Comparison of ENCODE assay signal across 18 cellular contexts in the genomic region with DNA sequence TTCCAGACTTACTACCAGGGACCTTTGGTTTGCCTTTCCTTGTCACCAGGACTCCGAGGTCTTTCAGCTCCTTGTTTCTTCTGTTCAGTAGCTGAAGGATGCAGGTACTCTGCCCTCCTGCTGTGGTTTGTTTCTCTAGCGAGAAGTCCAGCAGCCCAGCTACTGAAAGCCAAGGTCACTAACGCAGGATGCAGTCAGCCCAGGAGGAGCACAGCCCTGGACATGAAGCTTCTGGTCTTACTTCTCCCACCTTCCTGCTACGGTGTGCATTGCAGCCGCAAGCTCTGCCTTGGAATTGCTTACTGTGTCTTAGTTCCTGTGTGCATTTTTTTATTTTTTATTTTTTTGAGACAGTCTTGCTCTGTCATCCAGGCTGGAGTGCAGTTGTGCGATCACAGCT.
DNase-seq lines count a peak whose midpoint lies in the region; ATAC-seq and TF ChIP-seq lines count a peak whose summit lies in the region.
"Had no signal": no experiment of that assay in that cellular context is flagged by ENCODE, and none has a peak within 500 bp of the region (broad histone marks: within the 10 kb centered on the region; RNA-seq: fewer than 3 reads in every experiment).

No MANE protein-coding gene starts in this region.

- H3K18ac ChIP-seq in mesenchymal stem cell (ENCODE audit: low read depth in 1 of 2, low read length in 2 of 2): peak overlapping the region in 1 of 2 experiments; percentile 16

- intact Hi-C loops in upper lobe of right lung (cut with DNase I): no loop called here

- H3K36me3 ChIP-seq in RWPE2 (ENCODE audit: low read depth): no peaks in the 10 kb centered on the region; the same call in 1 of the 2 replicates
- H3K36me3 ChIP-seq in upper lobe of right lung: no peaks in the 10 kb centered on the region
- H3K36me3 ChIP-seq in mesenchymal stem cell (ENCODE audit: control insufficient read depth in 1 of 2, insufficient read depth in 2 of 2, low read depth in 1 of 2, low read length in 2 of 2): peaks cover 0 to 11% of the 10 kb centered on the region in 2 experiments
- H3K36me3 ChIP-seq: SJSA1 had no signal

- no peak for ATAC-seq in RWPE2 (ENCODE audit: low read depth)
- no peak for ATAC-seq in upper lobe of right lung
- ATAC-seq in GM19467 (IDR thresholded peaks at IDR 0.05; ENCODE audit: unreplicated experiment): no peak
- ATAC-seq: activated CD8-positive, alpha-beta T cell treated with anti-CD3 and anti-CD28 coated beads for 36 hours; heart right ventricle had no signal

- no peak overlapping the region for H4K8ac ChIP-seq in mesenchymal stem cell (ENCODE audit: low read length)

- no peak overlapping the region for H2BK5ac ChIP-seq in mesenchymal stem cell (ENCODE audit: low read depth, low read length, poor library complexity, severe bottlenecking)

- H3K4me3 ChIP-seq in RWPE2 (ENCODE audit: severe bottlenecking) (no peak overlapping the region), upper lobe of right lung (no peak overlapping the region), mesenchymal stem cell (ENCODE audit: insufficient read depth in 1 of 2, low read depth in 1 of 2, low read length in 2 of 2) (no peak overlapping the region)
- H3K4me3 ChIP-seq: heart right ventricle, SJSA1 had no signal

- H3K79me1 ChIP-seq in mesenchymal stem cell (replicated peaks; ENCODE audit: low read length, poor library complexity, severe bottlenecking): peaks cover 29% of the 10 kb centered on the region

- no peak overlapping the region for H2AFZ ChIP-seq in mesenchymal stem cell (ENCODE audit: low read depth, low read length)

- H3K9ac ChIP-seq in mesenchymal stem cell (ENCODE audit: low read length): no peak overlapping the region

- peak overlapping the region; percentile 98 for H3K27ac ChIP-seq in RWPE2 (ENCODE audit: poor library complexity, severe bottlenecking)
- H3K27ac ChIP-seq in upper lobe of right lung: peak overlapping the region; percentile 2
- H3K27ac ChIP-seq in mesenchymal stem cell (ENCODE audit: low read length, poor library complexity, severe bottlenecking): no peak overlapping the region
- H3K27ac ChIP-seq: HL-60, SJSA1 had no signal

- 84% methylated on average over 6 of the region's 6 CpGs for WGBS in mesenchymal stem cell

- H3K27me3 ChIP-seq in RWPE2 (ENCODE audit: insufficient read depth, poor library complexity, severe bottlenecking) (no peaks in the 10 kb centered on the region), upper lobe of right lung (no peaks in the 10 kb centered on the region), mesenchymal stem cell (ENCODE audit: control insufficient read depth in 1 of 2, insufficient read depth in 1 of 2, low read length in 2 of 2) (no peaks in the 10 kb centered on the region)
- H3K27me3 ChIP-seq: heart right ventricle, SJSA1 had no signal

- peaks cover 61% of the 10 kb centered on the region for H3K4me1 ChIP-seq in RWPE2 (ENCODE audit: insufficient read depth, poor library complexity, severe bottlenecking)
- H3K4me1 ChIP-seq in upper lobe of right lung: peaks cover 49% of the 10 kb centered on the region
- H3K4me1 ChIP-seq in mesenchymal stem cell (ENCODE audit: control insufficient read depth, insufficient read depth, low read depth, low read length): peaks cover 24% of the 10 kb centered on the region

- peak; percentile 2 for DNase-seq in stimulated activated CD4-positive, alpha-beta T cell treated with anti-CD3 and anti-CD28 coated beads, Interleukin-4, amount 100 ng/mL, for 24 hours
- no peak for DNase-seq in stimulated activated CD4-positive, alpha-beta T cell treated with anti-CD3 and anti-CD28 coated beads, Interleukin-12 subunit alpha, Interleukin-12 subunit beta, amount 100 ng/mL, for 4 hours
- DNase-seq in RWPE2 (ENCODE audit: low spot score): no peak
- DNase-seq in mesenteric fat pad (ENCODE audit: low spot score): peak; percentile 68
- DNase-seq in upper lobe of right lung: no peak
- no peak for DNase-seq in mesenchymal stem cell
- no peak for DNase-seq in activated CD4-positive, CD25-positive, alpha-beta regulatory T cell (lab: John Stamatoyannopoulos, UW)
- DNase-seq: activated CD8-positive, alpha-beta T cell treated with anti-CD3 and anti-CD28 coated beads for 36 hours; activated gamma-delta T cell; heart right ventricle; kidney; NCI-H1436 treated with DMSO at 0.1 percent for 48 hours; NCI-H226; NK-92 treated with Interleukin-12 subunit alpha and Interleukin-12 subunit beta, amount 100 ng/mL, for 24 hours; posterior cingulate gyrus had no signal

- no peak overlapping the region for H3K23ac ChIP-seq in mesenchymal stem cell (ENCODE audit: low read length in 2 of 2)

- H4K91ac ChIP-seq in mesenchymal stem cell (ENCODE audit: low read length): no peak overlapping the region

- H2BK15ac ChIP-seq in mesenchymal stem cell (ENCODE audit: low read depth, poor library complexity, severe bottlenecking): no peak overlapping the region

- H2AK5ac ChIP-seq in mesenchymal stem cell (ENCODE audit: low read length, severe bottlenecking): no peak overlapping the region

- TF ChIP-seq CTCF in RWPE2 (IDR thresholded peaks at IDR 0.05; ENCODE audit: poor library complexity, severe bottlenecking) (no peak), upper lobe of right lung (IDR thresholded peaks at IDR 0.05) (no peak)

- H3K14ac ChIP-seq in mesenchymal stem cell (ENCODE audit: low read length in 2 of 2): no peak overlapping the region

- no peak overlapping the region for H3K4ac ChIP-seq in mesenchymal stem cell (ENCODE audit: low read depth in 1 of 2, low read length in 2 of 2)

- H3K4me2 ChIP-seq in mesenchymal stem cell (ENCODE audit: low read length, poor library complexity, severe bottlenecking): no peak overlapping the region

- H3K9me3 ChIP-seq in RWPE2 (ENCODE audit: severe bottlenecking): peaks cover 10% of the 10 kb centered on the region
- H3K9me3 ChIP-seq in upper lobe of right lung: no peaks in the 10 kb centered on the region
- H3K9me3 ChIP-seq in mesenchymal stem cell (ENCODE audit: control insufficient read depth, low read length): peaks cover 3% of the 10 kb centered on the region

- H2BK12ac ChIP-seq in mesenchymal stem cell (ENCODE audit: low read length in 2 of 2): peak overlapping the region in 1 of 2 experiments; percentile 51

- H2BK120ac ChIP-seq in mesenchymal stem cell (ENCODE audit: low read depth, low read length): no peak overlapping the region

Comparison
In these comparisons a context has a peak if more than half of its experiments do, and no peak if none do; other contexts are left out.
1. DNase-seq: peak in stimulated activated CD4-positive, alpha-beta T cell treated with anti-CD3 and anti-CD28 coated beads, Interleukin-4, amount 100 ng/mL, for 24 hours (single experiment) and mesenteric fat pad (single experiment); none in stimulated activated CD4-positive, alpha-beta T cell treated with anti-CD3 and anti-CD28 coated beads, Interleukin-12 subunit alpha, Interleukin-12 subunit beta, amount 100 ng/mL, for 4 hours (single experiment), RWPE2 (single experiment), upper lobe of right lung (single experiment), mesenchymal stem cell (single experiment) and activated CD4-positive, CD25-positive, alpha-beta regulatory T cell (0 of 4).